In the genomic region with DNA sequence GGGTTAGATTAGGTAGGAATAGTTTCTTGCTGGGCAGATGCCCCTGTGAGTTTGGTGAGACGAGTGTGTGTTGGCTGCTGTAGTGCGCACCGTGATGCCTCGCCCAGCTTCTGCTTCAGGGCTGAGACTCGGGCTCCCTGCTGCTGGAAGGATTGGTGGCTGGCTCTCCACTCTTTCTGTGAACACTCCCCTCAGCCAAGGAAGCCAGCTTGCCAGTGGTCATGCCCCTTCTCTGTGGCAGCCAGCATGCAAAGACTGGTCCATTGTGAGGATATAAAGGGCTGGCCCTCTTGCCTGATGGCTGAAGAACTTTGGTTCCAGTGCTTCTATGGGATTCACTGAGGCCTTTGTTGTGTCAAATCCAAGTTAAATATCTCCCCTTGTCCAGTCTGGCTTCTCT, we compare ENCODE assay signal across 27 cellular contexts. TPM values are rescaled to one million over a fixed set of nuclear protein-coding genes. Genes with fewer than 3 reads are reported as not detected.
"Had no signal": no experiment of that assay in that cellular context is flagged by ENCODE, and none has a peak within 500 bp of the region (broad histone marks: within the 10 kb centered on the region; RNA-seq: fewer than 3 reads in every experiment).

No MANE protein-coding gene starts in this region.

- H3K4me3 ChIP-seq: left lung, lower lobe of right lung, skin epidermis, upper lobe of left lung, vagina had no signal

- DNase-seq: activated B cell treated with CpG ODN at 0.5 μM for 24 hours; activated CD4-positive, alpha-beta T cell treated with anti-CD3 and anti-CD28 coated beads, Interleukin-2, amount 50 U/mL, for 1 hour; activated CD8-positive, alpha-beta T cell treated with anti-CD3 and anti-CD28 coated beads for 36 hours; activated naive CD4-positive, alpha-beta T cell; activated T-cell treated with anti-CD3 and anti-CD28 coated beads, Interleukin-2, amount 50 U/mL, for 48 hours; aorta; brain microvascular endothelial cell; cortex of kidney; foreskin keratinocyte; lower lobe of right lung; naive B cell; stimulated activated CD4-positive, alpha-beta T cell treated with anti-CD3 and anti-CD28 coated beads, Interleukin-12 subunit alpha, Interleukin-12 subunit beta, amount 100 ng/mL, for 4 hours; stimulated activated CD4-positive, alpha-beta T cell treated with anti-CD3 and anti-CD28 coated beads, Interleukin-4, amount 100 ng/mL, for 1 hour; stimulated activated naive CD8-positive, alpha-beta T cell treated with anti-CD3 and anti-CD28 coated beads, Interleukin-15, Interleukin-2, amounts not matched to agents 100 U/mL and 50 U/mL, for 24 hours; T-helper 1 cell had no signal

- H3K36me3 Mint-ChIP-seq: activated naive CD4-positive, alpha-beta T cell treated with anti-CD3 and anti-CD28 coated beads, Interleukin-2, amount 50 U/mL, for 72 hours; naive B cell had no signal

- H3K27me3 ChIP-seq: brain microvascular endothelial cell, upper lobe of left lung, vagina had no signal

- H2AFZ ChIP-seq: parathyroid adenoma had no signal

- H3K9me3 Mint-ChIP-seq: activated B cell treated with CpG ODN at 0.5 μM for 24 hours; activated CD8-positive, alpha-beta T cell treated with anti-CD3 and anti-CD28 coated beads for 36 hours; activated naive CD4-positive, alpha-beta T cell treated with anti-CD3 and anti-CD28 coated beads, Interleukin-2, amount 50 U/mL, for 72 hours; activated T-helper 2 cell treated with anti-CD3 and anti-CD28 coated beads, Interferon-gamma antibody, Interleukin-2, Interleukin-4, amounts not matched to agents 10 μg/mL and 5 μg/mL and 100 μg/mL, durations not matched to agents 14 hours and 24 hours and 36 hours; naive B cell; T-helper 2 cell treated with Interferon-gamma antibody and Interleukin-4, amounts not matched to agents 5 μg/mL and 100 μg/mL, for 36 hours had no signal

- H3K36me3 ChIP-seq: brain microvascular endothelial cell, left lung, lower lobe of right lung, upper lobe of left lung, vagina had no signal

- ATAC-seq: activated CD8-positive, alpha-beta T cell treated with anti-CD3 and anti-CD28 coated beads for 36 hours; activated naive CD4-positive, alpha-beta T cell treated with anti-CD3 and anti-CD28 coated beads, Interleukin-2, amount 50 U/mL, for 72 hours; esophagus mucosa; foreskin keratinocyte; left lung; lower lobe of right lung; sciatic nerve; stimulated activated naive CD8-positive, alpha-beta T cell treated with anti-CD3 and anti-CD28 coated beads, Interleukin-15, Interleukin-2, amounts not matched to agents 100 U/mL and 50 U/mL, for 24 hours had no signal

- H3K4me1 ChIP-seq: foreskin keratinocyte, left lung, parathyroid adenoma, vagina had no signal

- H3K4me3 Mint-ChIP-seq: activated B cell treated with CpG ODN at 0.5 μM for 24 hours; activated CD8-positive, alpha-beta T cell treated with anti-CD3 and anti-CD28 coated beads for 36 hours; naive B cell; T-helper 2 cell treated with Interferon-gamma antibody and Interleukin-4, amounts not matched to agents 5 μg/mL and 100 μg/mL, for 36 hours had no signal

- H3K9me3 ChIP-seq: left lung, lower lobe of right lung, upper lobe of left lung, vagina had no signal

- H3K27ac Mint-ChIP-seq: activated B cell treated with CpG ODN at 0.5 μM for 24 hours; activated CD8-positive, alpha-beta T cell treated with anti-CD3 and anti-CD28 coated beads for 36 hours; activated naive CD4-positive, alpha-beta T cell treated with anti-CD3 and anti-CD28 coated beads, Interleukin-2, amount 50 U/mL, for 72 hours; activated T-helper 2 cell treated with anti-CD3 and anti-CD28 coated beads, Interferon-gamma antibody, Interleukin-2, Interleukin-4, amounts not matched to agents 10 μg/mL and 5 μg/mL and 100 μg/mL, durations not matched to agents 14 hours and 24 hours and 36 hours; naive B cell; T-helper 2 cell treated with Interferon-gamma antibody and Interleukin-4, amounts not matched to agents 5 μg/mL and 100 μg/mL, for 36 hours had no signal

- H3K9ac ChIP-seq: parathyroid adenoma had no signal

- H3K27ac ChIP-seq: brain microvascular endothelial cell, foreskin keratinocyte, left lung, lower lobe of right lung, parathyroid adenoma, skin epidermis, upper lobe of left lung, vagina had no signal

- H3K79me2 ChIP-seq: parathyroid adenoma had no signal

- FAIRE-seq: endothelial cell of umbilical vein had no signal

RNA-seq across cellular contexts. Expression of a gene that starts 2.9 kb away (rescaled TPM):
- total RNA-seq: activated B cell treated with CpG ODN at 0.5 μM for 24 hours; activated CD8-positive, alpha-beta T cell treated with anti-CD3 and anti-CD28 coated beads for 36 hours; activated naive CD4-positive, alpha-beta T cell treated with anti-CD3 and anti-CD28 coated beads, Interleukin-2, amount 50 U/mL, for 72 hours; activated T-helper 2 cell treated with anti-CD3 and anti-CD28 coated beads, Interferon-gamma antibody, Interleukin-2, Interleukin-4, amounts not matched to agents 10 μg/mL and 5 μg/mL and 100 μg/mL, durations not matched to agents 14 hours and 24 hours and 36 hours; endothelial cell of umbilical vein; foreskin keratinocyte; glomerular endothelial cell had no signal
- polyA plus RNA-seq: endothelial cell of umbilical vein, foreskin keratinocyte had no signal
